7 cellular contexts compared by ENCODE assay signal in genomic region chrX:99653352-99653751, GRCh38.
"Had no signal": no experiment of that assay in that cellular context is flagged by ENCODE, and none has a peak within 500 bp of the region (broad histone marks: within the 10 kb centered on the region; RNA-seq: fewer than 3 reads in every experiment).

No MANE protein-coding gene starts in this region.

- DNase-seq: IMR-90, KBM-7 had no signal

- H3K36me3 Mint-ChIP-seq: IgD-negative memory B cell had no signal

- H3K27ac Mint-ChIP-seq: IgD-negative memory B cell had no signal

- H3K4me3 ChIP-seq: K562 had no signal

- H3K27me3 Mint-ChIP-seq: IgD-negative memory B cell had no signal

- FAIRE-seq: HepG2, HTR-8/SVneo, K562 had no signal

- H3K27ac ChIP-seq: HL-60 had no signal

- ATAC-seq: HepG2, K562 had no signal

- H3K4me3 Mint-ChIP-seq: IgD-negative memory B cell had no signal

- H3K4me1 Mint-ChIP-seq: IgD-negative memory B cell had no signal
